In genomic region chr5:83364322-83365299, GRCh38 we compare ENCODE assay signal across 10 cellular contexts.
A peak's percentile ranks its signal among the peaks of the same experiment; 100 is the strongest.
DNase-seq lines count a peak whose midpoint lies in the region; ATAC-seq and FAIRE-seq lines count a peak whose summit lies in the region.
"Had no signal": no experiment of that assay in that cellular context is flagged by ENCODE, and none has a peak within 500 bp of the region (broad histone marks: within the 10 kb centered on the region; RNA-seq: fewer than 3 reads in every experiment).

No MANE protein-coding gene starts in this region.

- DNase-seq in GM18507 (ENCODE audit: extremely low spot score, insufficient read length, low read depth): no peak
- DNase-seq in SIG-M5 treated with dmso at 0.1 percent for 504 hours (lab: John Stamatoyannopoulos, UW; ENCODE audit: unreplicated experiment): peak; percentile 81
- no peak for DNase-seq in AG08395 (ENCODE audit: low spot score)
- no peak for DNase-seq in NCI-H748 treated with DMSO at 0.1 percent for 48 hours (lab: John Stamatoyannopoulos, UW)
- DNase-seq in T1000 (lab: John Stamatoyannopoulos, UW): no peak
- DNase-seq in NAMALWA (ENCODE audit: low spot score): no peak
- DNase-seq: activated CD8-positive, alpha-beta memory T cell treated with anti-CD3 and anti-CD28 coated beads, Interleukin-2, amount 50 U/mL, for 4 hours; T-helper 9 cell had no signal

- peak; percentile 79 for FAIRE-seq in GM18507 (lab: Jason Lieb, UNC)

- ATAC-seq in GM21423 (IDR thresholded peaks at IDR 0.05; ENCODE audit: unreplicated experiment) (peak; percentile 44), HG03066 (IDR thresholded peaks at IDR 0.05; ENCODE audit: low read depth, unreplicated experiment) (peak; percentile 48)
